In the genomic region with DNA sequence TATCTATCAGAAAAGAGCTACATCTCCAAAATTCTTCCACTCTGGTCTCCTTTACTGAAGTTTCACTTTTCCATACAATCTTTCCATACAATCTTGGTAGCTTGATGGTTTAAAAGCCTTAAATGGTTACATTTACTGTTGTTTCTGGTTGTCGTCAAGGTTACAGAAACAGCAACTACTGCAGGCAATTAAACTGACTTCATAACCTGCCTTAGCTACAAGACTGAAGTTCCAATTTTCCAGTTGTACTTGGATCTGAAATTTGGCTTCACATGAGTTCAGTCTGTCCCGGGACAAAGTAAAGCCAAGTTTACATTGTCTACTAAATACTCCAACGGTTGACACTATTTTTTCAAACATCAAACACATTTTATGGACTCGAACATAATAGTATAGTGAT, we compare ENCODE assay signal across 19 cellular contexts.
"Had no signal": no experiment of that assay in that cellular context is flagged by ENCODE, and none has a peak within 500 bp of the region (broad histone marks: within the 10 kb centered on the region; RNA-seq: fewer than 3 reads in every experiment).

No MANE protein-coding gene starts in this region.

- DNase-seq: activated CD4-positive, alpha-beta T cell treated with anti-CD3 and anti-CD28 coated beads, Interleukin-2, amount 10 ng/mL, durations not matched to agents 24 days and 14 days; activated naive CD4-positive, alpha-beta T cell; activated naive CD8-positive, alpha-beta T cell treated with anti-CD3 and anti-CD28 coated beads, Interleukin-2, amount 50 U/mL, for 24 hours; central memory CD4-positive, alpha-beta T cell; endodermal cell; lower lobe of right lung; mucosa of descending colon; naive thymus-derived CD8-positive, alpha-beta T cell; posterior cingulate gyrus; right lobe of liver; stimulated activated CD4-positive, alpha-beta T cell treated with anti-CD3 and anti-CD28 coated beads, Interleukin-12 subunit alpha, Interleukin-12 subunit beta, amount 100 ng/mL, for 4 hours; stimulated activated naive CD4-positive, alpha-beta T cell; upper lobe of right lung had no signal

- H3K9me3 ChIP-seq: gastroesophageal sphincter, lower lobe of right lung, mucosa of descending colon, neutrophil, right lobe of liver, suprapubic skin, upper lobe of right lung had no signal

- H2AFZ ChIP-seq: hepatocyte had no signal

- H3K27ac ChIP-seq: gastroesophageal sphincter, hepatocyte, lower lobe of right lung, neutrophil, right lobe of liver, suprapubic skin, upper lobe of right lung had no signal

- H3K79me2 ChIP-seq: hepatocyte had no signal

- H3K4me1 ChIP-seq: lower lobe of right lung, right lobe of liver, suprapubic skin, upper lobe of right lung had no signal

- H3K36me3 ChIP-seq: gastroesophageal sphincter, lower lobe of right lung, neutrophil, right lobe of liver, suprapubic skin, upper lobe of right lung had no signal

- H3K27me3 ChIP-seq: gastroesophageal sphincter, hepatocyte, neutrophil, right lobe of liver, suprapubic skin, upper lobe of right lung had no signal

- ATAC-seq: activated naive CD8-positive, alpha-beta T cell treated with anti-CD3 and anti-CD28 coated beads, Interleukin-2, amount 50 U/mL, for 24 hours; esophagus mucosa; gastroesophageal sphincter; lower lobe of right lung; mucosa of descending colon; naive thymus-derived CD8-positive, alpha-beta T cell; right lobe of liver; SK-N-SH treated with all-trans-retinoic acid at 6 μM for 48 hours; upper lobe of right lung had no signal

- H3K4me2 ChIP-seq: hepatocyte had no signal

- H3K4me3 ChIP-seq: gastroesophageal sphincter, hepatocyte, lower lobe of right lung, mucosa of descending colon, right lobe of liver, suprapubic skin, upper lobe of right lung had no signal
